Comparison of ENCODE assay signal across 21 cellular contexts in genomic region chr2:902584-902983, GRCh38. TPM values are rescaled to one million over a fixed set of nuclear protein-coding genes. Genes with fewer than 3 reads are reported as not detected.
DNase-seq lines count a peak whose midpoint lies in the region; ATAC-seq and TF ChIP-seq lines count a peak whose summit lies in the region.
"Had no signal": no experiment of that assay in that cellular context is flagged by ENCODE, and none has a peak within 500 bp of the region (broad histone marks: within the 10 kb centered on the region; RNA-seq: fewer than 3 reads in every experiment).

No MANE protein-coding gene starts in this region.

- H3K27ac ChIP-seq in right atrium auricular region (no peak overlapping the region), heart right ventricle (no peak overlapping the region), coronary artery (no peak overlapping the region), lung (ENCODE audit: low read depth in 1 of 2, low read length in 1 of 2) (no peak overlapping the region)
- H3K27ac ChIP-seq: BLaER1, GM23248 had no signal

- H3K36me3 ChIP-seq in right atrium auricular region (no peaks in the 10 kb centered on the region), heart right ventricle (no peaks in the 10 kb centered on the region), lung (ENCODE audit: control insufficient read depth in 2 of 2, insufficient read depth in 2 of 2, low read length in 2 of 2) (no peaks in the 10 kb centered on the region)
- H3K36me3 ChIP-seq: BLaER1 had no signal

- H3K4me1 ChIP-seq in right atrium auricular region = no peaks in the 10 kb centered on the region
- H3K4me1 ChIP-seq in heart right ventricle = no peaks in the 10 kb centered on the region
- no peaks in the 10 kb centered on the region for H3K4me1 ChIP-seq in lung (ENCODE audit: control insufficient read depth in 2 of 2, insufficient read depth in 2 of 2, low read length in 2 of 2)

- no peak for ATAC-seq in heart right ventricle
- ATAC-seq in lung (ENCODE audit: insufficient read depth, low FRiP score) = no peak
- ATAC-seq in GM21381 (IDR thresholded peaks at IDR 0.05; ENCODE audit: unreplicated experiment) = no peak
- ATAC-seq: HepG2 had no signal

- whole genome bisulfite sequencing in heart right ventricle, 2 donors = 60 to 70% methylated on average over 1 of the region's 1 CpG
- WGBS in lung, 2 donors = 65 to 66% methylated on average over 1 of the region's 1 CpG

- DNase-seq in right atrium auricular region (ENCODE audit: low spot score) = peak; percentile 34
- no peak for DNase-seq in heart right ventricle
- peak; percentile 54 for DNase-seq in coronary artery (ENCODE audit: low spot score)
- peak; percentile 16 for DNase-seq in lung (ENCODE audit: low spot score)
- DNase-seq in ureter (ENCODE audit: low spot score) = peak; percentile 17
- DNase-seq in NCI-H526 treated with DMSO at 0.1 percent for 48 hours (lab: John Stamatoyannopoulos, UW) = no peak
- DNase-seq in retina = no peak
- DNase-seq: 8988T; CD4-positive, alpha-beta memory T cell; DMS79; GDM1; GM23248; HCEC 1CT; HFFc6 had no signal

- H3K9me3 ChIP-seq in right atrium auricular region = peaks cover 0 to 14% of the 10 kb centered on the region in 2 donors
- H3K9me3 ChIP-seq in heart right ventricle = peaks cover 0 to 25% (median 5%) of the 10 kb centered on the region in 11 donors
- H3K9me3 ChIP-seq in lung (ENCODE audit: control insufficient read depth in 2 of 2, insufficient read depth in 1 of 2, low read length in 1 of 2) = peaks cover 0 to 6% of the 10 kb centered on the region in 2 donors

- intact Hi-C loops in heart right ventricle (cut with DNase I) = no loop called here

- no peak for TF ChIP-seq CTCF in right atrium auricular region (IDR thresholded peaks at IDR 0.05)
- no peak for TF ChIP-seq CTCF in heart right ventricle (IDR thresholded peaks at IDR 0.05)
- no peak for TF ChIP-seq CTCF in coronary artery (IDR thresholded peaks at IDR 0.05)
- no peak for TF ChIP-seq CTCF in lung (IDR thresholded peaks at IDR 0.05; ENCODE audit: control extremely low read depth, extremely low read depth)

- no peak overlapping the region for H3K4me3 ChIP-seq in right atrium auricular region
- H3K4me3 ChIP-seq in heart right ventricle = no peak overlapping the region
- H3K4me3 ChIP-seq in coronary artery = no peak overlapping the region
- no peak overlapping the region for H3K4me3 ChIP-seq in lung
- H3K4me3 ChIP-seq: BLaER1, GM23248 had no signal

- H3K27me3 ChIP-seq in right atrium auricular region (no peaks in the 10 kb centered on the region), heart right ventricle (peaks cover 0 to 43% (median 22%) of the 10 kb centered on the region in 7 donors), lung (ENCODE audit: control insufficient read depth, insufficient read depth) (no peaks in the 10 kb centered on the region)
- H3K27me3 ChIP-seq: BLaER1 had no signal

RNA-seq across cellular contexts. Expression of gene SNTG2, which starts 48.1 kb away (rescaled TPM):
- 1 to 10 TPM in 1 of 2 donors, not detected in 1; 2.4 TPM for total RNA-seq in right atrium auricular region
- 1 to 10 TPM in 6 of 10 donors, under 1 TPM in 3, not detected in 1; 0.49 to 2.8 (median 1.2) TPM for total RNA-seq in heart right ventricle
- 1 to 10 TPM in 1 of 2 donors, under 1 TPM in 1; 0.39 to 1.0 TPM for polyA plus RNA-seq in heart right ventricle
- 1 to 10 TPM; 1.6 to 1.8 TPM for total RNA-seq in lung
- under 1 TPM; 0.31 to 0.83 TPM for polyA plus RNA-seq in lung
- 9.9 TPM for total RNA-seq in ureter
- total RNA-seq: Daoy, GM23248, H4, HepG2, HFFc6 had no signal
- polyA plus RNA-seq: CD14-positive monocyte, GM23248, HepG2, IgD-negative memory B cell had no signal

Comparison
In these comparisons a context has a peak if more than half of its experiments do, and no peak if none do; other contexts are left out.
1. DNase-seq: peak in right atrium auricular region (single experiment), coronary artery (single experiment), lung (single experiment) and ureter (single experiment); none in heart right ventricle (0 of 2), NCI-H526 treated with DMSO at 0.1 percent for 48 hours (single experiment) and retina (single experiment).